23 cellular contexts compared by ENCODE assay signal in genomic region chr15:85021409-85021808, GRCh38. TPM values are rescaled to one million over a fixed set of nuclear protein-coding genes. Genes with fewer than 3 reads are reported as not detected.
DNase-seq lines count a peak whose midpoint lies in the region; ATAC-seq and TF ChIP-seq lines count a peak whose summit lies in the region.
"Had no signal": no experiment of that assay in that cellular context is flagged by ENCODE, and none has a peak within 500 bp of the region (broad histone marks: within the 10 kb centered on the region; RNA-seq: fewer than 3 reads in every experiment).

No MANE protein-coding gene starts in this region.

- no peak for ATAC-seq in WTC11
- ATAC-seq: GM12878 had no signal

- intact Hi-C loops in activated CD4-positive, alpha-beta T cell treated with anti-CD3 and anti-CD28 coated beads, Interleukin-2, amount 10 ng/mL, durations not matched to agents 24 days and 14 days (cut with micrococcal nuclease), result no loop called here

- TF ChIP-seq CTCF in OCI-LY3 (IDR thresholded peaks at IDR 0.05; ENCODE audit: low read depth, low read length), result no peak
- no peak for TF ChIP-seq CTCF in WTC11 (IDR thresholded peaks at IDR 0.05)
- TF ChIP-seq CTCF in neural progenitor cell (IDR thresholded peaks at IDR 0.05), result no peak

- peaks cover 24% of the 10 kb centered on the region for H3K4me1 Mint-ChIP-seq in WTC11
- H3K4me1 Mint-ChIP-seq in neural progenitor cell, result peaks cover 3% of the 10 kb centered on the region
- peaks cover 8% of the 10 kb centered on the region for H3K4me1 Mint-ChIP-seq in activated CD4-positive, alpha-beta T cell treated with anti-CD3 and anti-CD28 coated beads, Interleukin-2, amount 10 ng/mL, durations not matched to agents 24 days and 14 days

- H3F3A ChIP-seq in neural progenitor cell (ENCODE audit: low read depth), result no peaks in the 10 kb centered on the region

- no peak for DNase-seq in WTC11 (ENCODE audit: low spot score)
- DNase-seq in neural progenitor cell (ENCODE audit: low spot score), result no peak
- no peak for DNase-seq in activated CD4-positive, alpha-beta T cell treated with anti-CD3 and anti-CD28 coated beads, Interleukin-2, amount 10 ng/mL, durations not matched to agents 24 days and 14 days
- no peak for DNase-seq in MV-4-11 (lab: John Stamatoyannopoulos, UW)
- DNase-seq: 8988T; ACHN; BE2C; C1 segment of cervical spinal cord; CD4-positive, alpha-beta memory T cell; CD4-positive, CD25-positive, alpha-beta regulatory T cell; CD8-positive, alpha-beta memory T cell; COR-L47; DMS 273 treated with DMSO at 0.1 percent for 48 hours; DMS153; DMS53; DMS79; DND-41; EL; GDM1 had no signal

- H3K4me3 Mint-ChIP-seq in WTC11 (no peak overlapping the region), neural progenitor cell (no peak overlapping the region)
- H3K4me3 Mint-ChIP-seq in activated CD4-positive, alpha-beta T cell treated with anti-CD3 and anti-CD28 coated beads, Interleukin-2, amount 10 ng/mL, durations not matched to agents 24 days and 14 days, result no peak overlapping the region
- H3K4me3 Mint-ChIP-seq: CD14-positive monocyte; CD4-positive, alpha-beta memory T cell; CD4-positive, CD25-positive, alpha-beta regulatory T cell; CD8-positive, alpha-beta memory T cell had no signal

- H2AFZ ChIP-seq in OCI-LY3 (ENCODE audit: low read depth, low read length) (no peak overlapping the region), neural progenitor cell (replicated peaks) (no peak overlapping the region)

- H3K36me3 ChIP-seq in OCI-LY3 (replicated peaks; ENCODE audit: low read depth, low read length) (no peaks in the 10 kb centered on the region), neural progenitor cell (no peaks in the 10 kb centered on the region)
- H3K36me3 ChIP-seq: BE2C, BLaER1 had no signal

- H3K27ac ChIP-seq in OCI-LY3 (ENCODE audit: low read length), result peak overlapping the region; percentile 55; the same call in 1 of the 2 replicates
- no peak overlapping the region for H3K27ac ChIP-seq in neural progenitor cell
- H3K27ac ChIP-seq: BLaER1 had no signal

- H3K4me2 ChIP-seq in OCI-LY3 (ENCODE audit: low read length) (peak overlapping the region; percentile 62), neural progenitor cell (no peak overlapping the region)
- H3K4me2 ChIP-seq: BLaER1 had no signal

- H3K27me3 Mint-ChIP-seq in WTC11 (ENCODE audit: low read depth) (no peaks in the 10 kb centered on the region; the same call in 1 of the 2 replicates), neural progenitor cell (ENCODE audit: insufficient read depth, low read depth) (peaks cover 2% of the 10 kb centered on the region)
- H3K27me3 Mint-ChIP-seq in activated CD4-positive, alpha-beta T cell treated with anti-CD3 and anti-CD28 coated beads, Interleukin-2, amount 10 ng/mL, durations not matched to agents 24 days and 14 days, result no peaks in the 10 kb centered on the region
- H3K27me3 Mint-ChIP-seq: CD4-positive, alpha-beta memory T cell; CD4-positive, CD25-positive, alpha-beta regulatory T cell; CD8-positive, alpha-beta memory T cell had no signal

- CTCF ChIA-PET in WTC11 (lab: Charles Lee), result interaction anchor here (0.8 to 1.1 kb wide), 2 partner anchors 23 to 93 kb away, joined by 3 to 6 read pairs; no protein-coding TSS in a partner anchor

- H3K79me2 ChIP-seq in OCI-LY3 (ENCODE audit: low read length), result peaks cover 72% of the 10 kb centered on the region
- no peaks in the 10 kb centered on the region for H3K79me2 ChIP-seq in neural progenitor cell (ENCODE audit: low read depth)

- H4K20me1 ChIP-seq in OCI-LY3 (ENCODE audit: insufficient read depth, low read length) (peaks cover 3% of the 10 kb centered on the region), neural progenitor cell (ENCODE audit: low read depth) (no peaks in the 10 kb centered on the region)

- H3K9me3 Mint-ChIP-seq in WTC11 (no peaks in the 10 kb centered on the region), neural progenitor cell (peaks cover 4% of the 10 kb centered on the region)
- no peaks in the 10 kb centered on the region for H3K9me3 Mint-ChIP-seq in activated CD4-positive, alpha-beta T cell treated with anti-CD3 and anti-CD28 coated beads, Interleukin-2, amount 10 ng/mL, durations not matched to agents 24 days and 14 days
- H3K9me3 Mint-ChIP-seq: CD14-positive monocyte; CD4-positive, alpha-beta memory T cell; CD4-positive, CD25-positive, alpha-beta regulatory T cell; CD8-positive, alpha-beta memory T cell had no signal

- H3K9ac ChIP-seq in OCI-LY3 (ENCODE audit: low read length) (0 out of 2 replicates have a peak overlapping the region, but pooled peaks have one; percentile 45), neural progenitor cell (no peak overlapping the region)
- H3K9ac ChIP-seq: BLaER1 had no signal

- H3K4me1 ChIP-seq in OCI-LY3 (ENCODE audit: low read length) (peaks cover 74% of the 10 kb centered on the region), neural progenitor cell (peaks cover 17% of the 10 kb centered on the region)
- H3K4me1 ChIP-seq: BLaER1 had no signal

- H3K27ac Mint-ChIP-seq in WTC11 (0 out of 2 replicates have a peak overlapping the region, but pooled peaks have one; percentile 4), neural progenitor cell (peak overlapping the region; percentile 48)
- H3K27ac Mint-ChIP-seq in activated CD4-positive, alpha-beta T cell treated with anti-CD3 and anti-CD28 coated beads, Interleukin-2, amount 10 ng/mL, durations not matched to agents 24 days and 14 days, result no peak overlapping the region
- H3K27ac Mint-ChIP-seq: CD14-positive monocyte; CD4-positive, alpha-beta memory T cell had no signal

- POLR2A ChIA-PET in WTC11 (lab: Charles Lee), result no interaction called here

- H3K9me3 ChIP-seq in OCI-LY3 (ENCODE audit: insufficient read depth, low read length) (no peaks in the 10 kb centered on the region), neural progenitor cell (ENCODE audit: low read depth) (no peaks in the 10 kb centered on the region)
- H3K9me3 ChIP-seq: BE2C, BLaER1 had no signal

- H3K4me3 ChIP-seq in OCI-LY3 (ENCODE audit: low read length) (peak overlapping the region; percentile 67; the same call in 1 of the 2 replicates), neural progenitor cell (no peak overlapping the region)
- H3K4me3 ChIP-seq: BLaER1, GM12878 had no signal

- H3K36me3 Mint-ChIP-seq in WTC11, result no peaks in the 10 kb centered on the region
- no peaks in the 10 kb centered on the region for H3K36me3 Mint-ChIP-seq in neural progenitor cell
- no peaks in the 10 kb centered on the region for H3K36me3 Mint-ChIP-seq in activated CD4-positive, alpha-beta T cell treated with anti-CD3 and anti-CD28 coated beads, Interleukin-2, amount 10 ng/mL, durations not matched to agents 24 days and 14 days (ENCODE audit: low read depth)
- H3K36me3 Mint-ChIP-seq: CD14-positive monocyte had no signal

- no peaks in the 10 kb centered on the region for H3K27me3 ChIP-seq in OCI-LY3 (ENCODE audit: low read depth, low read length)
- H3K27me3 ChIP-seq in neural progenitor cell, result no peaks in the 10 kb centered on the region
- H3K27me3 ChIP-seq: BE2C, BLaER1 had no signal

TF ChIP-seq in WTC11, 78 proteins besides CTCF, POLR2A, EP300 and RAD21:
- no peak for TF ChIP-seq RELA (CRISPR knock-in tag; IDR thresholded peaks at IDR 0.05; ENCODE audit: borderline replicate concordance)

RNA-seq across cellular contexts. Expression of gene PDE8A, which starts 39.8 kb away (rescaled TPM):
- total RNA-seq in WTC11 (2021) (10.2 to 13.9 TPM (median 12.7 TPM) in 3 replicates), neural progenitor cell (ENCODE audit: low replicate concordance) (9.0 and 11.4 TPM in 2 replicates)
- total RNA-seq in activated CD4-positive, alpha-beta T cell treated with anti-CD3 and anti-CD28 coated beads, Interleukin-2, amount 10 ng/mL, durations not matched to agents 24 days and 14 days, result 18.5 and 21.1 TPM in 2 replicates
